In the genomic region with DNA sequence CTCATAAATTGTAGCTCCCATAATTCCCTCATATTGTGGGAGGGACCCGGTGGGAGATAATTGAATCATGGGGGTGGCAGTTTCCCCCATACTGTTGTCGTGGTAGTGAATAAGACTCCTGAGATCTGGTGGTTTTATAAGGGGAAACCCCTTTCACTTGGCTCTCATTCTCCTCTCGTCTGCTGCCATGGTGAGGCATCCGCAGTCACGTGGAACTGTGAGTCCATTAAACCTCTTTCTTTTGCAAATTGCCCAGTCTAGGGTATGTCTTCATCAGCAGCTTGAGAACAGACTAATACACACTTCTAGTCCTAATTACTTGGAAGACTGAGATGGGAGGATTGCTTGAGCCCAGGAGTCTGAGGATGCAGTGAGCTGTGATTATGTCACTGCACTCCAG, we compare ENCODE assay signal across 10 cellular contexts.
DNase-seq lines count a peak whose midpoint lies in the region; FAIRE-seq and TF ChIP-seq lines count a peak whose summit lies in the region.
"Had no signal": no experiment of that assay in that cellular context is flagged by ENCODE, and none has a peak within 500 bp of the region (broad histone marks: within the 10 kb centered on the region; RNA-seq: fewer than 3 reads in every experiment).

No MANE protein-coding gene starts in this region.

- H3K4me1 ChIP-seq in GM23248 (ENCODE audit: insufficient read depth): peaks cover 25% of the 10 kb centered on the region
- H3K4me1 ChIP-seq in PC-9 (replicated peaks; ENCODE audit: insufficient read depth): peaks cover 38% of the 10 kb centered on the region
- peaks cover 0 to 9% (median 1%) of the 10 kb centered on the region in 4 experiments; a peak in 3 of 7 replicates for H3K4me1 ChIP-seq in H1 (replicated peaks in 1 of 4; ENCODE audit: control insufficient read depth in 3 of 4, insufficient read depth in 4 of 4, low read length in 3 of 4)

- H3K18ac ChIP-seq in H1 (ENCODE audit: extremely low read depth, low read length): no peak overlapping the region

- no peak overlapping the region for H3K56ac ChIP-seq in H1 (replicated peaks; ENCODE audit: insufficient read length, low read depth, low read length)

- no peaks in the 10 kb centered on the region for H4K20me1 ChIP-seq in GM23248 (ENCODE audit: insufficient read depth)
- H4K20me1 ChIP-seq in PC-9 (ENCODE audit: insufficient read depth): no peaks in the 10 kb centered on the region
- no peaks in the 10 kb centered on the region for H4K20me1 ChIP-seq in H1 (replicated peaks in 1 of 2; ENCODE audit: control insufficient read depth in 1 of 2, insufficient read depth in 2 of 2, low read length in 2 of 2)

- no peak overlapping the region for H2BK15ac ChIP-seq in H1 (ENCODE audit: low read length)

- H2BK120ac ChIP-seq in H1 (replicated peaks; ENCODE audit: low read depth, low read length): no peak overlapping the region

- FAIRE-seq in H1 (lab: Jason Lieb, UNC): no peak

- H3K9ac ChIP-seq in GM23248 (peak overlapping the region; percentile 58), H1 (replicated peaks in 1 of 4; ENCODE audit: extremely low read depth in 1 of 4, low read depth in 3 of 4, low read length in 3 of 4) (no peak overlapping the region)

- H4K91ac ChIP-seq in H1 (replicated peaks; ENCODE audit: insufficient read length, low read length): no peak overlapping the region

- intact Hi-C loops in PC-9 (cut with micrococcal nuclease; ENCODE audit: unreplicated experiment): no loop called here

- no peaks in the 10 kb centered on the region for H3K9me3 ChIP-seq in GM23248 (ENCODE audit: low read depth)
- no peaks in the 10 kb centered on the region for H3K9me3 ChIP-seq in PC-9 (ENCODE audit: insufficient read depth, low read depth)
- H3K9me3 ChIP-seq in H1 (ENCODE audit: insufficient read depth in 2 of 2, low read depth in 1 of 2, low read length in 1 of 2): no peaks in the 10 kb centered on the region

- H3K4me2 ChIP-seq in GM23248 (ENCODE audit: unreplicated experiment): peak overlapping the region; percentile 73
- H3K4me2 ChIP-seq in PC-9: peak overlapping the region; percentile 13; the same call in 1 of the 2 replicates
- peak overlapping the region in 1 of 2 experiments; percentile 17; a peak in 1 of 4 replicates for H3K4me2 ChIP-seq in H1 (ENCODE audit: insufficient read depth in 1 of 2, low read depth in 2 of 2, low read length in 2 of 2)

- no peak overlapping the region for H2BK12ac ChIP-seq in H1 (ENCODE audit: low read depth, low read length)

- H2AK5ac ChIP-seq in H1 (ENCODE audit: low read depth, low read length): no peak overlapping the region

- H3K4me3 ChIP-seq in GM23248 (peak overlapping the region; percentile 55), PC-9 (no peak overlapping the region), H1 (ENCODE audit: extremely low read depth in 1 of 4, insufficient read depth in 2 of 4, low read depth in 3 of 4, low read length in 4 of 4) (no peak overlapping the region), retinal pigment epithelial cell (ENCODE audit: low read length) (no peak overlapping the region)

- no peak overlapping the region for H3K4ac ChIP-seq in H1 (replicated peaks; ENCODE audit: insufficient read length, low read depth, low read length)

- CTCF ChIA-PET in PC-9 (lab: Charles Lee) (no interaction called here), H1 (lab: Charles Lee; ENCODE audit: partially characterized antibody) (interaction anchor here (1.4 kb wide), 1 partner anchor 21 kb away, joined by 3 read pairs; no protein-coding TSS in a partner anchor)

- H3K27me3 ChIP-seq in GM23248 (replicated peaks; ENCODE audit: insufficient read depth) (no peaks in the 10 kb centered on the region), PC-9 (ENCODE audit: insufficient read depth, low read depth) (no peaks in the 10 kb centered on the region), H1 (replicated peaks in 1 of 4; ENCODE audit: control insufficient read depth in 3 of 4, extremely low read depth in 1 of 4, insufficient read depth in 3 of 4, low read length in 3 of 4) (no peaks in the 10 kb centered on the region)

- TF ChIP-seq EP300 in H1 (IDR thresholded peaks at IDR 0.05; ENCODE audit: borderline replicate concordance in 1 of 2, low read depth in 2 of 2, low read length in 2 of 2): no peak

- H2BK20ac ChIP-seq in H1 (ENCODE audit: low read length): no peak overlapping the region

- no peaks in the 10 kb centered on the region for H3K79me1 ChIP-seq in H1 (ENCODE audit: low read depth, low read length)

- no peaks in the 10 kb centered on the region for H3K23me2 ChIP-seq in H1 (ENCODE audit: low read depth, low read length)

- no TSS peak for BruUV-seq in PC-9 (replicated peaks; lab: Mats Ljungman, UMichigan)

- no peak overlapping the region for H4K8ac ChIP-seq in H1 (ENCODE audit: extremely low read depth, insufficient read depth, low read length)

- H3K23ac ChIP-seq in H1 (ENCODE audit: insufficient read length): no peak overlapping the region

- TF ChIP-seq RAD21 in H1 (IDR thresholded peaks at IDR 0.05 in 1 of 2, conservative IDR thresholded peaks at IDR 0.05 in 1 of 2; ENCODE audit: low read depth in 2 of 2, low read length in 2 of 2): no peak

- TF ChIP-seq CTCF in PC-9 (conservative IDR thresholded peaks at IDR 0.05) (no peak), H1 (IDR thresholded peaks at IDR 0.05; ENCODE audit: control extremely low read depth in 1 of 3, insufficient read depth in 1 of 3, low read depth in 1 of 3, low read length in 3 of 3) (no peak), retinal pigment epithelial cell (conservative IDR thresholded peaks at IDR 0.05; ENCODE audit: low read depth, low read length) (no peak)

- H3K14ac ChIP-seq in H1 (ENCODE audit: insufficient read length): no peak overlapping the region

- no peaks in the 10 kb centered on the region for H3K79me2 ChIP-seq in GM23248 (ENCODE audit: insufficient read depth)
- H3K79me2 ChIP-seq in PC-9 (ENCODE audit: low read depth): no peaks in the 10 kb centered on the region
- no peaks in the 10 kb centered on the region for H3K79me2 ChIP-seq in H1 (ENCODE audit: control insufficient read depth in 1 of 2, insufficient read depth in 2 of 2, low read length in 2 of 2)

- H3K27ac ChIP-seq in GM23248 (peak overlapping the region; percentile 84), PC-9 (no peak overlapping the region), H1 (ENCODE audit: low read depth, low read length) (no peak overlapping the region)

- H3K36me3 ChIP-seq in GM23248 (ENCODE audit: low read depth) (no peaks in the 10 kb centered on the region), PC-9 (ENCODE audit: low read depth) (no peaks in the 10 kb centered on the region), H1 (ENCODE audit: control insufficient read depth in 2 of 4, insufficient read depth in 4 of 4, low read length in 3 of 4) (no peaks in the 10 kb centered on the region)

- no peaks in the 10 kb centered on the region for H3K9me2 ChIP-seq in GM23248 (ENCODE audit: insufficient read depth)
- no peaks in the 10 kb centered on the region for H3K9me2 ChIP-seq in PC-9 (ENCODE audit: insufficient read depth)

- TF ChIP-seq POLR2A in H1 (IDR thresholded peaks at IDR 0.05; ENCODE audit: control extremely low read depth in 1 of 2, low read depth in 2 of 2, low read length in 2 of 2): no peak

- DNase-seq in GM23248 (peak; percentile 82), PC-9 (no peak), H1 (ENCODE audit: low read depth in 1 of 2, low spot score in 2 of 2) (no peak), retinal pigment epithelial cell (ENCODE audit: low read depth) (peak; percentile 75), NCI-H2107 treated with DMSO at 0.1 percent for 48 hours (lab: John Stamatoyannopoulos, UW; ENCODE audit: unreplicated experiment) (no peak), NCI-H2029 (lab: John Stamatoyannopoulos, UW) (no peak), NCI-H1436 (lab: John Stamatoyannopoulos, UW) (no peak)
- DNase-seq: activated CD8-positive, alpha-beta memory T cell treated with anti-CD3 and anti-CD28 coated beads, Interleukin-2, amount 50 U/mL, for 4 hours; KBM-7; NCI-H446 had no signal

- in situ Hi-C loops in GM23248 (cut with MboI): no loop called here

- POLR2A ChIA-PET in PC-9 (lab: Charles Lee; ENCODE audit: unreplicated experiment): no interaction called here
- POLR2A ChIA-PET in H1 (lab: Charles Lee; ENCODE audit: partially characterized antibody): no interaction called here

- H2AFZ ChIP-seq in GM23248 (no peak overlapping the region), PC-9 (no peak overlapping the region), H1 (ENCODE audit: low read length) (no peak overlapping the region; the same call in 1 of the 2 replicates)

- 0 out of 2 replicates have a peak overlapping the region, but pooled peaks have one; percentile 9 for H2BK5ac ChIP-seq in H1 (ENCODE audit: low read depth, low read length)

- no peak overlapping the region for H4K5ac ChIP-seq in H1 (ENCODE audit: insufficient read length, low read depth, low read length)

- peaks cover 32% of the 10 kb centered on the region for H3F3A ChIP-seq in GM23248 (ENCODE audit: insufficient read depth)
- H3F3A ChIP-seq in PC-9 (ENCODE audit: insufficient read depth, low read depth): peaks cover 12% of the 10 kb centered on the region

- WGBS in GM23248 (ENCODE audit: low coverage in 1 of 2, low lambda C conversion rate in 2 of 2, missing lambda C conversion rate in 2 of 2), 2 experiments: 9 to 10% methylated on average over 5 of the region's 5 CpGs
- 65% methylated on average over 5 of the region's 5 CpGs; no CpG with 5 or more reads in 1 of the 2 experiments for WGBS in H1 (ENCODE audit: extremely low coverage in 1 of 2, insufficient coverage in 1 of 2, insufficient read length in 1 of 2, insufficient replicate concordance in 2 of 2, low coverage in 1 of 2, low lambda C conversion rate in 2 of 2, missing lambda C conversion rate in 1 of 2), 2 experiments

TF ChIP-seq in H1, 55 proteins besides CTCF, POLR2A, EP300 and RAD21 (continues in another document):
- no peak for TF ChIP-seq TAF1 (IDR thresholded peaks at IDR 0.05; ENCODE audit: low read depth, low read length)
- no peak for TF ChIP-seq POU5F1 (IDR thresholded peaks at IDR 0.05; ENCODE audit: low read depth, low read length)
- TF ChIP-seq TBP (IDR thresholded peaks at IDR 0.05; ENCODE audit: low read depth, low read length): no peak
- TF ChIP-seq NANOG (IDR thresholded peaks at IDR 0.05; ENCODE audit: insufficient read depth, low read depth, low read length, poor library complexity, severe bottlenecking): no peak
- no peak for TF ChIP-seq SIRT6 (IDR thresholded peaks at IDR 0.05; ENCODE audit: low read length)
- no peak for TF ChIP-seq RXRA (IDR thresholded peaks at IDR 0.05; ENCODE audit: insufficient read depth, low read depth, low read length)
- no peak for TF ChIP-seq JUND (IDR thresholded peaks at IDR 0.05; ENCODE audit: low read length)
- no peak for TF ChIP-seq KDM5A (IDR thresholded peaks at IDR 0.05; ENCODE audit: low read length)
- no peak for TF ChIP-seq SRF (IDR thresholded peaks at IDR 0.05; ENCODE audit: low read depth, low read length)
- TF ChIP-seq MAFK (IDR thresholded peaks at IDR 0.05; ENCODE audit: low read depth, low read length): no peak
- no peak for TF ChIP-seq CHD1 (IDR thresholded peaks at IDR 0.05; ENCODE audit: low read depth, low read length)
- no peak for TF ChIP-seq CHD2 (IDR thresholded peaks at IDR 0.05; ENCODE audit: low read length)
- no peak for TF ChIP-seq SIN3A (conservative IDR thresholded peaks at IDR 0.05 in 1 of 2, IDR thresholded peaks at IDR 0.05 in 1 of 2; ENCODE audit: low read depth in 1 of 2, low read length in 2 of 2)
- TF ChIP-seq YY1 (IDR thresholded peaks at IDR 0.05; ENCODE audit: low read depth, low read length): no peak

Comparison
In these comparisons a context has a peak if more than half of its experiments do, and no peak if none do; other contexts are left out.
1. DNase-seq: peak in GM23248 (single experiment) and retinal pigment epithelial cell (single experiment); none in PC-9 (0 of 2), H1 (0 of 2), NCI-H2107 treated with DMSO at 0.1 percent for 48 hours (single experiment), NCI-H2029 (single experiment) and NCI-H1436 (single experiment).